1 cellular context compared by ENCODE assay signal in the genomic region with DNA sequence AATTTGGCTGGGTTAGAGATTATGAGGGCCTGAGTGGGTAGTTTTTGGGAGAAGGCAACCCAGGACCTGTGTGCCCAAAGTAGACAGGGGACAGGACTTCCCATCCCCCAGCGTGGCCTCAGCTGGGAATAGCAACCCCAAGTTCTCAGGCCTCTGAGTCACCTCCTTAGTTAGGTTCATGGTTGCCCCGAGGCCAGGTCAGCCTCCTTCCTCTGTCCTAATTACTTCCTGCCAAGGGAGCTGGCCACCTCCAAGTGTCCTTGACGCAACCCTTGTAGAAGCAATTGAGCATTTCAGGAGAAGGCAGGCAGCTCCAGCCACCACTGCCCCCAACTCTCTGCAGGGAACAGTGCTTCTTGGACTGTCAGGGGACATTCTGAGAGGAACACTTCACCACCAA.
TF ChIP-seq lines count a peak whose summit lies in the region.

No MANE protein-coding gene starts in this region.

TF ChIP-seq in HepG2, 621 proteins besides CTCF, POLR2A, EP300 and RAD21:
- TF ChIP-seq ZMAT3 (CRISPR knock-in tag; conservative IDR thresholded peaks at IDR 0.05) (no peak), ZNF598 (CRISPR knock-in tag; IDR thresholded peaks at IDR 0.05; ENCODE audit: borderline replicate concordance) (no peak), ZNF343 (CRISPR knock-in tag; IDR thresholded peaks at IDR 0.05) (no peak), TCF7 (IDR thresholded peaks at IDR 0.05; ENCODE audit: low read depth) (no peak), ZNF546 (CRISPR knock-in tag; conservative IDR thresholded peaks at IDR 0.05) (no peak)
- TF ChIP-seq, protein P1, sequence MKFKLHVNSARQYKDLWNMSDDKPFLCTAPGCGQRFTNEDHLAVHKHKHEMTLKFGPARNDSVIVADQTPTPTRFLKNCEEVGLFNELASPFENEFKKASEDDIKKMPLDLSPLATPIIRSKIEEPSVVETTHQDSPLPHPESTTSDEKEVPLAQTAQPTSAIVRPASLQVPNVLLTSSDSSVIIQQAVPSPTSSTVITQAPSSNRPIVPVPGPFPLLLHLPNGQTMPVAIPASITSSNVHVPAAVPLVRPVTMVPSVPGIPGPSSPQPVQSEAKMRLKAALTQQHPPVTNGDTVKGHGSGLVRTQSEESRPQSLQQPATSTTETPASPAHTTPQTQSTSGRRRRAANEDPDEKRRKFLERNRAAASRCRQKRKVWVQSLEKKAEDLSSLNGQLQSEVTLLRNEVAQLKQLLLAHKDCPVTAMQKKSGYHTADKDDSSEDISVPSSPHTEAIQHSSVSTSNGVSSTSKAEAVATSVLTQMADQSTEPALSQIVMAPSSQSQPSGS (CRISPR knock-in tag; IDR thresholded peaks at IDR 0.05) = no peak
- TF ChIP-seq, protein P2, sequence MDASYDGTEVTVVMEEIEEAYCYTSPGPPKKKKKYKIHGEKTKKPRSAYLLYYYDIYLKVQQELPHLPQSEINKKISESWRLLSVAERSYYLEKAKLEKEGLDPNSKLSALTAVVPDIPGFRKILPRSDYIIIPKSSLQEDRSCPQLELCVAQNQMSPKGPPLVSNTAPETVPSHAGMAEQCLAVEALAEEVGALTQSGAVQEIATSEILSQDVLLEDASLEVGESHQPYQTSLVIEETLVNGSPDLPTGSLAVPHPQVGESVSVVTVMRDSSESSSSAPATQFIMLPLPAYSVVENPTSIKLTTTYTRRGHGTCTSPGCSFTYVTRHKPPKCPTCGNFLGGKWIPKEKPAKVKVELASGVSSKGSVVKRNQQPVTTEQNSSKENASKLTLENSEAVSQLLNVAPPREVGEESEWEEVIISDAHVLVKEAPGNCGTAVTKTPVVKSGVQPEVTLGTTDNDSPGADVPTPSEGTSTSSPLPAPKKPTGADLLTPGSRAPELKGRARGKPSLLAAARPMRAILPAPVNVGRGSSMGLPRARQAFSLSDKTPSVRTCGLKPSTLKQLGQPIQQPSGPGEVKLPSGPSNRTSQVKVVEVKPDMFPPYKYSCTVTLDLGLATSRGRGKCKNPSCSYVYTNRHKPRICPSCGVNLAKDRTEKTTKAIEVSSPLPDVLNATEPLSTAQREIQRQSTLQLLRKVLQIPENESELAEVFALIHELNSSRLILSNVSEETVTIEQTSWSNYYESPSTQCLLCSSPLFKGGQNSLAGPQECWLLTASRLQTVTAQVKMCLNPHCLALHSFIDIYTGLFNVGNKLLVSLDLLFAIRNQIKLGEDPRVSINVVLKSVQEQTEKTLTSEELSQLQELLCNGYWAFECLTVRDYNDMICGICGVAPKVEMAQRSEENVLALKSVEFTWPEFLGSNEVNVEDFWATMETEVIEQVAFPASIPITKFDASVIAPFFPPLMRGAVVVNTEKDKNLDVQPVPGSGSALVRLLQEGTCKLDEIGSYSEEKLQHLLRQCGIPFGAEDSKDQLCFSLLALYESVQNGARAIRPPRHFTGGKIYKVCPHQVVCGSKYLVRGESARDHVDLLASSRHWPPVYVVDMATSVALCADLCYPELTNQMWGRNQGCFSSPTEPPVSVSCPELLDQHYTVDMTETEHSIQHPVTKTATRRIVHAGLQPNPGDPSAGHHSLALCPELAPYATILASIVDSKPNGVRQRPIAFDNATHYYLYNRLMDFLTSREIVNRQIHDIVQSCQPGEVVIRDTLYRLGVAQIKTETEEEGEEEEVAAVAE (CRISPR knock-in tag; IDR thresholded peaks at IDR 0.05; ENCODE audit: borderline replicate concordance) = no peak
